ENCODE assay signal across 1 cellular context in genomic region chr20:46640536-46641311, GRCh38.
A peak's percentile ranks its signal among the peaks of the same experiment; 100 is the strongest.
TF ChIP-seq lines count a peak whose summit lies in the region.

No MANE protein-coding gene starts in this region.

TF ChIP-seq in HepG2, 621 proteins besides CTCF, POLR2A, EP300 and RAD21 (continued from another document and continues in another):
- TF ChIP-seq ZFAT (CRISPR knock-in tag; conservative IDR thresholded peaks at IDR 0.05) (no peak), GZF1 (CRISPR knock-in tag; IDR thresholded peaks at IDR 0.05) (no peak), ZNF737 (CRISPR knock-in tag; IDR thresholded peaks at IDR 0.05; ENCODE audit: borderline replicate concordance) (no peak), PLRG1 (conservative IDR thresholded peaks at IDR 0.05) (no peak), CEBPB (IDR thresholded peaks at IDR 0.05; ENCODE audit: borderline replicate concordance, low read depth, low read length) (peak; percentile 86), ZBTB38 (CRISPR knock-in tag; IDR thresholded peaks at IDR 0.05) (peak; percentile 98), SMARCC2 (IDR thresholded peaks at IDR 0.05) (no peak), IRX3 (CRISPR knock-in tag; IDR thresholded peaks at IDR 0.05; ENCODE audit: borderline replicate concordance, low read depth) (no peak), ZNF256 (CRISPR knock-in tag; conservative IDR thresholded peaks at IDR 0.05) (0 out of 2 replicates have a peak, but pooled peaks have one; percentile 29), KLF11 (CRISPR knock-in tag; IDR thresholded peaks at IDR 0.05) (0 out of 2 replicates have a peak, but pooled peaks have one; percentile 22), ZNF101 (CRISPR knock-in tag; IDR thresholded peaks at IDR 0.05; ENCODE audit: borderline replicate concordance, low read depth) (no peak), TIGD3 (CRISPR knock-in tag; IDR thresholded peaks at IDR 0.05; ENCODE audit: borderline replicate concordance) (no peak), ERF (CRISPR knock-in tag; IDR thresholded peaks at IDR 0.05) (peak; percentile 78), RERE (CRISPR knock-in tag; IDR thresholded peaks at IDR 0.05; ENCODE audit: low read depth) (no peak), KMT2A (CRISPR knock-in tag; IDR thresholded peaks at IDR 0.05) (0 out of 2 replicates have a peak, but pooled peaks have one; percentile 55), TMF1 (CRISPR knock-in tag; IDR thresholded peaks at IDR 0.05; ENCODE audit: low read depth) (no peak; the same call in 1 of the 2 replicates), ZNF235 (CRISPR knock-in tag; IDR thresholded peaks at IDR 0.05; ENCODE audit: borderline replicate concordance) (no peak), ZBED4 (CRISPR knock-in tag; IDR thresholded peaks at IDR 0.05; ENCODE audit: borderline replicate concordance) (peak; percentile 98; the same call in 1 of the 2 replicates), EHMT2 (IDR thresholded peaks at IDR 0.05; ENCODE audit: borderline replicate concordance, low read depth, low read length) (no peak), ZFP90 (CRISPR knock-in tag; IDR thresholded peaks at IDR 0.05; ENCODE audit: borderline replicate concordance) (no peak), ZNF280D (CRISPR knock-in tag; IDR thresholded peaks at IDR 0.05) (no peak), HDAC1 (CRISPR knock-in tag; IDR thresholded peaks at IDR 0.05) (peak; percentile 94), SMYD3 (CRISPR knock-in tag; IDR thresholded peaks at IDR 0.05) (no peak), TCF7 (IDR thresholded peaks at IDR 0.05; ENCODE audit: low read depth) (peak; percentile 91), DMTF1 (CRISPR knock-in tag; IDR thresholded peaks at IDR 0.05) (no peak), ZMAT3 (CRISPR knock-in tag; conservative IDR thresholded peaks at IDR 0.05) (peak; percentile 81), RFX3 (CRISPR knock-in tag; IDR thresholded peaks at IDR 0.05) (no peak), ZSCAN21 (CRISPR knock-in tag; IDR thresholded peaks at IDR 0.05; ENCODE audit: borderline replicate concordance) (peak; percentile 63; the same call in 1 of the 2 replicates), BHLHE40 (IDR thresholded peaks at IDR 0.05; ENCODE audit: low read length) (peak; percentile 76), KDM2A (CRISPR knock-in tag; IDR thresholded peaks at IDR 0.05; ENCODE audit: borderline replicate concordance, low read depth) (peak; percentile 63; the same call in 1 of the 2 replicates), FOXP1 (IDR thresholded peaks at IDR 0.05) (peak; percentile 34; the same call in 1 of the 2 replicates), FOXP1 (CRISPR knock-in tag; IDR thresholded peaks at IDR 0.05) (peak; percentile 75), CCDC6 (CRISPR knock-in tag; IDR thresholded peaks at IDR 0.05) (no peak), ZHX1 (CRISPR knock-in tag; IDR thresholded peaks at IDR 0.05; ENCODE audit: low read depth) (no peak; the same call in 1 of the 2 replicates), CENPX (CRISPR knock-in tag; IDR thresholded peaks at IDR 0.05) (no peak), ZNF816 (CRISPR knock-in tag; IDR thresholded peaks at IDR 0.05; ENCODE audit: borderline replicate concordance) (no peak), ZNF740 (CRISPR knock-in tag; IDR thresholded peaks at IDR 0.05) (no peak), ATF7-NPFF (CRISPR knock-in tag; IDR thresholded peaks at IDR 0.05; ENCODE audit: low read depth) (no peak; the same call in 1 of the 2 replicates), MNT (IDR thresholded peaks at IDR 0.05) (no peak), ZNF317 (CRISPR knock-in tag; IDR thresholded peaks at IDR 0.05) (peak; percentile 76; the same call in 1 of the 2 replicates)
